Comparison of ENCODE assay signal across 8 cellular contexts in genomic region chrX:70133303-70134115, GRCh38. TPM values are rescaled to one million over a fixed set of nuclear protein-coding genes. Genes with fewer than 3 reads are reported as not detected.
DNase-seq lines count a peak whose midpoint lies in the region; ATAC-seq and TF ChIP-seq lines count a peak whose summit lies in the region.

TSS of gene IGBP1 (plus strand) at chrX:70133447. CDS start at chrX:70133948, 501 bp downstream.

- H3K27ac ChIP-seq in angular gyrus (ENCODE audit: low read depth, low read length) (peak within 1 kb of the TSS; percentile 76), right cardiac atrium (ENCODE audit: low read length) (peak within 1 kb of the TSS; percentile 93), vagina (peak within 1 kb of the TSS; percentile 81)

- peak; percentile 94 for ATAC-seq in GM18498 (IDR thresholded peaks at IDR 0.05; ENCODE audit: unreplicated experiment)
- ATAC-seq in HG02885 (IDR thresholded peaks at IDR 0.05; ENCODE audit: poor library complexity, unreplicated experiment) = peak; percentile 92
- ATAC-seq in right cardiac atrium = peak; percentile 95 to 96

- TF ChIP-seq POLR2A in vagina (IDR thresholded peaks at IDR 0.05) = no peak

- TF ChIP-seq CTCF in vagina (IDR thresholded peaks at IDR 0.05) = peak in 2 of 3 experiments; percentile 4 to 38

- WGBS in right cardiac atrium = under 1% methylated on average over 59 of the region's 59 CpGs

- H3K9me3 ChIP-seq in right cardiac atrium (ENCODE audit: control insufficient read depth, low read length) = no peaks in the 10 kb centered on the region
- H3K9me3 ChIP-seq in vagina = no peaks in the 10 kb centered on the region

- no peaks in the 10 kb centered on the region for H3K27me3 ChIP-seq in right cardiac atrium (ENCODE audit: control insufficient read depth, insufficient read depth)
- no peaks in the 10 kb centered on the region for H3K27me3 ChIP-seq in vagina

- H3K4me1 ChIP-seq in right cardiac atrium (ENCODE audit: control insufficient read depth, insufficient read depth, low read length) = no peaks in the 10 kb centered on the region
- H3K4me1 ChIP-seq in vagina = peaks cover 13% of the 10 kb centered on the region

- H3K36me3 ChIP-seq in vagina = no peaks in the 10 kb centered on the region

- DNase-seq in NCI-H1694 (lab: John Stamatoyannopoulos, UW) (peak; percentile 88), T-helper 2 cell (peak; percentile 25 to 94 (median 72)), right cardiac atrium (peak; percentile 80 to 93 (median 92)), putamen (ENCODE audit: low spot score) (peak; percentile 92), vagina (ENCODE audit: extremely low spot score in 2 of 2) (peak in 1 of 2 donors; percentile 88)

- intact Hi-C loops in right cardiac atrium (cut with DNase I) = no loop called here
- intact Hi-C loops in vagina (cut with DNase I) = no loop called here

- H3K4me3 ChIP-seq in right cardiac atrium (ENCODE audit: low read length) (peak within 1 kb of the TSS; percentile 82), vagina (peak within 1 kb of the TSS; percentile 35 to 69)

RNA-seq across cellular contexts. Expression of gene IGBP1, which starts in this region (rescaled TPM):
- total RNA-seq in right cardiac atrium = 10 to 100 TPM; 42.9 to 71.5 (median 53.8) TPM
- 45.9 TPM for polyA plus RNA-seq in right cardiac atrium
- 43.2 TPM for total RNA-seq in vagina
